ENCODE assay signal across 8 cellular contexts in the genomic region with DNA sequence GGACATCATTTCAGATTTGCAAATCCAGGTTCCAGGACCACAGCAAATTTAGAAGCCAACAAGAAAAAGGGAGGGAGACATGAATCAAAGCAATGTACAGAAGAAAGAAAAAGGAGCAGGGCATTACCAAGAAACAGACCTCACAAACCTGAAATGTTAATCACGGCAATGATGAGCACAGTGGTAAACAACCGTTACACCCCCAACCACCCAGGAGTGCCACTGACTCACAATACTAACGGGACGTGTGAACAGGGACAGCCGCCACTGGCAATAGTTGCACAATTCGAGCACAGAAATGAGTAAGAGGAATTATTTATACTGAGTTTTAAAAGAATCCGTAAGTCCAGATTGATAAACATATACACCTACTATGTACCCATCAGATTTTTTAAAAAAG. TPM values are rescaled to one million over a fixed set of nuclear protein-coding genes. Genes with fewer than 3 reads are reported as not detected.
DNase-seq lines count a peak whose midpoint lies in the region; ATAC-seq, FAIRE-seq and TF ChIP-seq lines count a peak whose summit lies in the region.

No MANE protein-coding gene starts in this region.

- DNase-seq in G401 (ENCODE audit: low spot score) (peak; percentile 34), WTC11 (ENCODE audit: low spot score) (no peak), esophagus muscularis mucosa (ENCODE audit: extremely low spot score) (no peak), renal cortical epithelial cell (ENCODE audit: low read depth) (peak; percentile 81), GM19239 (ENCODE audit: insufficient read length, low spot score) (no peak), NCI-H748 (lab: John Stamatoyannopoulos, UW; ENCODE audit: unreplicated experiment) (no peak)

- peaks cover 63 to 94% (median 88%) of the 10 kb centered on the region in 4 donors for H3K4me1 ChIP-seq in esophagus muscularis mucosa

- H3K36me3 ChIP-seq in esophagus muscularis mucosa: peaks cover 10 to 40% (median 32%) of the 10 kb centered on the region in 4 donors

- ATAC-seq in WTC11: no peak
- ATAC-seq in GM18873 (IDR thresholded peaks at IDR 0.05; ENCODE audit: low FRiP score, unreplicated experiment): no peak
- ATAC-seq in HG02678 (IDR thresholded peaks at IDR 0.05; ENCODE audit: unreplicated experiment): no peak

- no peak for FAIRE-seq in GM19239 (lab: Jason Lieb, UNC)

- TF ChIP-seq CTCF in WTC11 (IDR thresholded peaks at IDR 0.05) (no peak), esophagus muscularis mucosa (IDR thresholded peaks at IDR 0.05) (no peak)

- no peaks in the 10 kb centered on the region for H3K27me3 ChIP-seq in esophagus muscularis mucosa

- no peak overlapping the region for H3K4me3 Mint-ChIP-seq in WTC11

- no peaks in the 10 kb centered on the region for H3K9me3 ChIP-seq in esophagus muscularis mucosa

- peak overlapping the region; percentile 81 for H3K27ac Mint-ChIP-seq in WTC11

- TF ChIP-seq POLR2A in esophagus muscularis mucosa (IDR thresholded peaks at IDR 0.05; ENCODE audit: low read depth): no peak

- 26% methylated on average over 7 of the region's 7 CpGs for WGBS in esophagus muscularis mucosa

- H3K27ac ChIP-seq in esophagus muscularis mucosa (replicated peaks in 1 of 4): peak overlapping the region; percentile 32 to 72 (median 50)

- no peak for TF ChIP-seq EP300 in esophagus muscularis mucosa (IDR thresholded peaks at IDR 0.05)

- no peaks in the 10 kb centered on the region for H3K27me3 Mint-ChIP-seq in WTC11 (ENCODE audit: low read depth)

- in situ Hi-C loops in G401 (cut with HindIII; ENCODE audit: low sequenced_read_pairs): no loop called here

- CTCF ChIA-PET in WTC11 (lab: Charles Lee): no interaction called here

- no peaks in the 10 kb centered on the region for H3K9me3 Mint-ChIP-seq in WTC11

- H3K4me3 ChIP-seq in esophagus muscularis mucosa: no peak overlapping the region

- POLR2A ChIA-PET in WTC11 (lab: Charles Lee): no interaction called here

- H3K4me1 Mint-ChIP-seq in WTC11: peaks cover 47% of the 10 kb centered on the region

- peaks cover 52% of the 10 kb centered on the region for H3K36me3 Mint-ChIP-seq in WTC11

- intact Hi-C loops in esophagus muscularis mucosa (cut with DNase I): no loop called here

TF ChIP-seq in WTC11, 78 proteins besides CTCF, POLR2A, EP300 and RAD21:
- no peak for TF ChIP-seq EMX1 (CRISPR knock-in tag; IDR thresholded peaks at IDR 0.05)
- TF ChIP-seq ATF1 (CRISPR knock-in tag; IDR thresholded peaks at IDR 0.05): no peak
- no peak for TF ChIP-seq ZSCAN18 (CRISPR knock-in tag; IDR thresholded peaks at IDR 0.05)
- no peak for TF ChIP-seq NFATC4 (CRISPR knock-in tag; IDR thresholded peaks at IDR 0.05)
- TF ChIP-seq E2F4 (CRISPR knock-in tag; IDR thresholded peaks at IDR 0.05; ENCODE audit: borderline replicate concordance, low read depth): no peak
- TF ChIP-seq, protein P1, sequence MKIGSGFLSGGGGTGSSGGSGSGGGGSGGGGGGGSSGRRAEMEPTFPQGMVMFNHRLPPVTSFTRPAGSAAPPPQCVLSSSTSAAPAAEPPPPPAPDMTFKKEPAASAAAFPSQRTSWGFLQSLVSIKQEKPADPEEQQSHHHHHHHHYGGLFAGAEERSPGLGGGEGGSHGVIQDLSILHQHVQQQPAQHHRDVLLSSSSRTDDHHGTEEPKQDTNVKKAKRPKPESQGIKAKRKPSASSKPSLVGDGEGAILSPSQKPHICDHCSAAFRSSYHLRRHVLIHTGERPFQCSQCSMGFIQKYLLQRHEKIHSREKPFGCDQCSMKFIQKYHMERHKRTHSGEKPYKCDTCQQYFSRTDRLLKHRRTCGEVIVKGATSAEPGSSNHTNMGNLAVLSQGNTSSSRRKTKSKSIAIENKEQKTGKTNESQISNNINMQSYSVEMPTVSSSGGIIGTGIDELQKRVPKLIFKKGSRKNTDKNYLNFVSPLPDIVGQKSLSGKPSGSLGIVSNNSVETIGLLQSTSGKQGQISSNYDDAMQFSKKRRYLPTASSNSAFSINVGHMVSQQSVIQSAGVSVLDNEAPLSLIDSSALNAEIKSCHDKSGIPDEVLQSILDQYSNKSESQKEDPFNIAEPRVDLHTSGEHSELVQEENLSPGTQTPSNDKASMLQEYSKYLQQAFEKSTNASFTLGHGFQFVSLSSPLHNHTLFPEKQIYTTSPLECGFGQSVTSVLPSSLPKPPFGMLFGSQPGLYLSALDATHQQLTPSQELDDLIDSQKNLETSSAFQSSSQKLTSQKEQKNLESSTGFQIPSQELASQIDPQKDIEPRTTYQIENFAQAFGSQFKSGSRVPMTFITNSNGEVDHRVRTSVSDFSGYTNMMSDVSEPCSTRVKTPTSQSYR (CRISPR knock-in tag; IDR thresholded peaks at IDR 0.05): no peak
- no peak for TF ChIP-seq ZNF396 (CRISPR knock-in tag; IDR thresholded peaks at IDR 0.05; ENCODE audit: borderline replicate concordance)

RNA-seq across cellular contexts. Expression of gene USP22, which starts 13.8 kb away (rescaled TPM):
- 250 and 300 TPM in 2 replicates for total RNA-seq in G401 (2014; rRNA removed; shearing (Covaris generic))
- total RNA-seq in WTC11 (2021): 278 to 289 TPM (median 281 TPM) in 3 replicates
- 100 to 1,000 TPM in 2 of 4 donors, 10 to 100 TPM in 2; 78.5 to 135 (median 112) TPM for total RNA-seq in esophagus muscularis mucosa
- 217 and 372 TPM in 2 replicates for total RNA-seq in renal cortical epithelial cell

Comparison
In these comparisons a context has a peak if more than half of its experiments do, and no peak if none do; other contexts are left out.
1. DNase-seq: peak in G401 (single experiment) and renal cortical epithelial cell (single experiment); none in WTC11 (single experiment), esophagus muscularis mucosa (single experiment), GM19239 (single experiment) and NCI-H748 (single experiment).